In the genomic region with DNA sequence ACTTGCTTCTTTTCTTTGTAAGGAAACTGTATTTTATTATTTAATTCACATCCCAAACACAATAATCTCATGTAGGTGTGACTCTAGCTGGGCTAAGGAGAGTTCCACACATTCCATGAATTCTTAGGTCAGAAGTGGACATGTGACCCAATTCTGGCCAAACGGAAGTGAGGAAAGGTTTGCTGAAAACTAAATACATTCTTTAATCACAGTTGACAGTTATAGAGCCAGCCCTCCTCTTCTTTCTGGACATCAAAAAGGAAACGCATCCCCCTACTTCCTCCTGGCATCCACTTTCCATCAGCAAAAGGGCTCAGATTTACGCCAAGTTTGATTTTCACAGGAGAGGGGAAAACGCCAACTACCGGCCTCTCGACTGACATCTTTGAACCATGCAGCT, we compare ENCODE assay signal across 14 cellular contexts.
DNase-seq lines count a peak whose midpoint lies in the region; ATAC-seq, FAIRE-seq and TF ChIP-seq lines count a peak whose summit lies in the region.
"Had no signal": no experiment of that assay in that cellular context is flagged by ENCODE, and none has a peak within 500 bp of the region (broad histone marks: within the 10 kb centered on the region; RNA-seq: fewer than 3 reads in every experiment).

No MANE protein-coding gene starts in this region.

- H3F3A ChIP-seq in GM23338 (replicated peaks; ENCODE audit: low read depth): no peaks in the 10 kb centered on the region

- H2BK15ac ChIP-seq in H1 (ENCODE audit: low read length): no peak overlapping the region

- H3K9ac ChIP-seq in H1 (replicated peaks in 1 of 4; ENCODE audit: extremely low read depth in 1 of 4, low read depth in 3 of 4, low read length in 3 of 4): no peak overlapping the region
- H3K9ac ChIP-seq: BLaER1 treated with 17β-estradiol and CSF1 and Interleukin-3, amounts not matched to agents 10 nM and 100 nM had no signal

- H3K23ac ChIP-seq in H1 (ENCODE audit: insufficient read length): no peak overlapping the region

- H3K56ac ChIP-seq in H1 (replicated peaks; ENCODE audit: insufficient read length, low read depth, low read length): no peak overlapping the region

- H3K4me2 ChIP-seq in GM23338 (no peak overlapping the region), H1 (ENCODE audit: insufficient read depth in 1 of 2, low read depth in 2 of 2, low read length in 2 of 2) (no peak overlapping the region)
- H3K4me2 ChIP-seq: BLaER1 treated with 17β-estradiol and CSF1 and Interleukin-3, amounts not matched to agents 10 nM and 100 nM had no signal

- no peak overlapping the region for H3K27ac ChIP-seq in GM23338 (ENCODE audit: low read depth)
- H3K27ac ChIP-seq in H1 (ENCODE audit: low read depth, low read length): no peak overlapping the region
- H3K27ac ChIP-seq in left lung: no peak overlapping the region
- H3K27ac ChIP-seq: BLaER1 treated with 17β-estradiol and CSF1 and Interleukin-3, amounts not matched to agents 10 nM and 100 nM; HL-60 had no signal

- no peak overlapping the region for H4K5ac ChIP-seq in H1 (ENCODE audit: insufficient read length, low read depth, low read length)

- FAIRE-seq in H1 (lab: Jason Lieb, UNC): no peak
- FAIRE-seq in urothelium cell line (lab: Jason Lieb, UNC): no peak

- no peaks in the 10 kb centered on the region for H3K9me2 ChIP-seq in GM23338 (ENCODE audit: insufficient read depth)

- H3K36me3 Mint-ChIP-seq in GM23338 (ENCODE audit: low read depth): peaks cover 8% of the 10 kb centered on the region; the same call in 1 of the 3 replicates
- H3K36me3 Mint-ChIP-seq: CD4-positive, CD25-positive, alpha-beta regulatory T cell had no signal

- no peak overlapping the region for H2AK5ac ChIP-seq in H1 (ENCODE audit: low read depth, low read length)

- H3K4me3 ChIP-seq in GM23338: no peak overlapping the region
- H3K4me3 ChIP-seq in H1 (ENCODE audit: extremely low read depth in 1 of 4, insufficient read depth in 2 of 4, low read depth in 3 of 4, low read length in 4 of 4): no peak overlapping the region
- H3K4me3 ChIP-seq in left lung: no peak overlapping the region
- H3K4me3 ChIP-seq: BLaER1 treated with 17β-estradiol and CSF1 and Interleukin-3, amounts not matched to agents 10 nM and 100 nM had no signal

- no peak overlapping the region for H2AFZ ChIP-seq in GM23338
- no peak overlapping the region for H2AFZ ChIP-seq in H1 (ENCODE audit: low read length)

- no peaks in the 10 kb centered on the region for H3K23me2 ChIP-seq in H1 (ENCODE audit: low read depth, low read length)

- H3K14ac ChIP-seq in H1 (ENCODE audit: insufficient read length): no peak overlapping the region

- no peak for ATAC-seq in GM23338
- ATAC-seq in left lung: peak; percentile 41
- ATAC-seq in HG02798 (IDR thresholded peaks at IDR 0.05; ENCODE audit: poor library complexity, unreplicated experiment): no peak
- no peak for ATAC-seq in GM21528 (IDR thresholded peaks at IDR 0.05; ENCODE audit: low FRiP score, unreplicated experiment)

- peaks cover 5% of the 10 kb centered on the region for H3K27me3 Mint-ChIP-seq in GM23338 (ENCODE audit: insufficient read depth, low read depth, poor library complexity)

- no peak for TF ChIP-seq POLR2A in H1 (IDR thresholded peaks at IDR 0.05; ENCODE audit: control extremely low read depth in 1 of 2, low read depth in 2 of 2, low read length in 2 of 2)

- TF ChIP-seq EP300 in H1 (IDR thresholded peaks at IDR 0.05; ENCODE audit: borderline replicate concordance in 1 of 2, low read depth in 2 of 2, low read length in 2 of 2): no peak

- no peak overlapping the region for H2BK12ac ChIP-seq in H1 (ENCODE audit: low read depth, low read length)

- peaks cover 4% of the 10 kb centered on the region; the same call in 1 of the 3 replicates for H3K4me1 Mint-ChIP-seq in GM23338
- H3K4me1 Mint-ChIP-seq: CD4-positive, CD25-positive, alpha-beta regulatory T cell had no signal

- CTCF ChIA-PET in H1 (lab: Charles Lee; ENCODE audit: partially characterized antibody): interaction anchor here (0.7 to 2.3 kb wide), 7 partner anchors 89 to 829 kb away, joined by 3 to 8 read pairs (median 3); no protein-coding TSS in a partner anchor

- no peak overlapping the region for H4K8ac ChIP-seq in H1 (ENCODE audit: extremely low read depth, insufficient read depth, low read length)

- H3K4me3 Mint-ChIP-seq in GM23338: no peak overlapping the region
- H3K4me3 Mint-ChIP-seq: CD4-positive, CD25-positive, alpha-beta regulatory T cell; H9 had no signal

- no peak overlapping the region for H2BK120ac ChIP-seq in H1 (replicated peaks; ENCODE audit: low read depth, low read length)

- POLR2A ChIA-PET in H1 (lab: Charles Lee; ENCODE audit: partially characterized antibody): no interaction called here

- no peaks in the 10 kb centered on the region for H3K4me1 ChIP-seq in GM23338 (ENCODE audit: insufficient read depth)
- H3K4me1 ChIP-seq in H1 (replicated peaks in 1 of 4; ENCODE audit: control insufficient read depth in 3 of 4, insufficient read depth in 4 of 4, low read length in 3 of 4): no peaks in the 10 kb centered on the region
- no peaks in the 10 kb centered on the region for H3K4me1 ChIP-seq in left lung
- H3K4me1 ChIP-seq: BLaER1 treated with 17β-estradiol and CSF1 and Interleukin-3, amounts not matched to agents 10 nM and 100 nM had no signal

- no peaks in the 10 kb centered on the region for H3K79me1 ChIP-seq in H1 (ENCODE audit: low read depth, low read length)

- no peaks in the 10 kb centered on the region for H3K36me3 ChIP-seq in GM23338 (ENCODE audit: insufficient read depth)
- no peaks in the 10 kb centered on the region for H3K36me3 ChIP-seq in H1 (ENCODE audit: control insufficient read depth in 2 of 4, insufficient read depth in 4 of 4, low read length in 3 of 4)
- H3K36me3 ChIP-seq in left lung: no peaks in the 10 kb centered on the region
- H3K36me3 ChIP-seq: BLaER1 treated with 17β-estradiol and CSF1 and Interleukin-3, amounts not matched to agents 10 nM and 100 nM had no signal

- H4K20me1 ChIP-seq in GM23338 (replicated peaks; ENCODE audit: insufficient read depth) (no peaks in the 10 kb centered on the region), H1 (replicated peaks in 1 of 2; ENCODE audit: control insufficient read depth in 1 of 2, insufficient read depth in 2 of 2, low read length in 2 of 2) (no peaks in the 10 kb centered on the region)
- H4K20me1 ChIP-seq: BLaER1 treated with 17β-estradiol and CSF1 and Interleukin-3, amounts not matched to agents 10 nM and 100 nM had no signal

- H3K9me3 ChIP-seq in H1 (ENCODE audit: insufficient read depth in 2 of 2, low read depth in 1 of 2, low read length in 1 of 2): peaks cover 0 to 3% of the 10 kb centered on the region in 2 experiments; a peak in 1 of 4 replicates
- peaks cover 0 to 14% of the 10 kb centered on the region in 2 donors for H3K9me3 ChIP-seq in left lung
- H3K9me3 ChIP-seq: BLaER1 treated with 17β-estradiol and CSF1 and Interleukin-3, amounts not matched to agents 10 nM and 100 nM had no signal

- no peak overlapping the region for H4K91ac ChIP-seq in H1 (replicated peaks; ENCODE audit: insufficient read length, low read length)

- no peak overlapping the region for H3K4ac ChIP-seq in H1 (replicated peaks; ENCODE audit: insufficient read length, low read depth, low read length)

- H3K18ac ChIP-seq in H1 (ENCODE audit: extremely low read depth, low read length): no peak overlapping the region

- H3K27me3 ChIP-seq in GM23338 (ENCODE audit: insufficient read depth) (no peaks in the 10 kb centered on the region), H1 (replicated peaks in 1 of 4; ENCODE audit: control insufficient read depth in 3 of 4, extremely low read depth in 1 of 4, insufficient read depth in 3 of 4, low read length in 3 of 4) (no peaks in the 10 kb centered on the region), left lung (no peaks in the 10 kb centered on the region)
- H3K27me3 ChIP-seq: BLaER1 treated with 17β-estradiol and CSF1 and Interleukin-3, amounts not matched to agents 10 nM and 100 nM had no signal

- TF ChIP-seq CTCF in GM23338 (conservative IDR thresholded peaks at IDR 0.05; ENCODE audit: low read depth in 2 of 2): no peak
- no peak for TF ChIP-seq CTCF in H1 (IDR thresholded peaks at IDR 0.05; ENCODE audit: control extremely low read depth in 1 of 3, insufficient read depth in 1 of 3, low read depth in 1 of 3, low read length in 3 of 3)
- TF ChIP-seq CTCF in left lung (IDR thresholded peaks at IDR 0.05): no peak

- no peak overlapping the region for H3K27ac Mint-ChIP-seq in GM23338
- H3K27ac Mint-ChIP-seq: CD4-positive, CD25-positive, alpha-beta regulatory T cell; H9 had no signal

- WGBS in H1 (ENCODE audit: extremely low coverage in 1 of 2, insufficient coverage in 1 of 2, insufficient read length in 1 of 2, insufficient replicate concordance in 2 of 2, low coverage in 1 of 2, low lambda C conversion rate in 2 of 2, missing lambda C conversion rate in 1 of 2), 2 experiments: 83% methylated on average over 6 of the region's 6 CpGs; no CpG with 5 or more reads in 1 of the 2 experiments

- H2BK5ac ChIP-seq in H1 (ENCODE audit: low read depth, low read length): no peak overlapping the region

- no peak overlapping the region for H2BK20ac ChIP-seq in H1 (ENCODE audit: low read length)

- H3K9me3 Mint-ChIP-seq in GM23338: peaks cover 4% of the 10 kb centered on the region; the same call in 1 of the 3 replicates

- DNase-seq in GM23338 (ENCODE audit: low spot score): peak; percentile 24
- DNase-seq in H1 (ENCODE audit: low read depth in 1 of 2, low spot score in 2 of 2): no peak
- no peak for DNase-seq in left lung
- DNase-seq in urothelium cell line (ENCODE audit: low spot score): peak; percentile 27
- DNase-seq in putamen (ENCODE audit: low spot score): no peak
- DNase-seq: 8988T; ACHN; CD4-positive, CD25-positive, alpha-beta regulatory T cell; DMS53; H9 had no signal

- H3K79me2 ChIP-seq in GM23338 (replicated peaks; ENCODE audit: insufficient read depth) (no peaks in the 10 kb centered on the region), H1 (ENCODE audit: control insufficient read depth in 1 of 2, insufficient read depth in 2 of 2, low read length in 2 of 2) (no peaks in the 10 kb centered on the region)

- intact Hi-C loops in left lung (cut with DNase I): no loop called here

- no peak for TF ChIP-seq RAD21 in H1 (IDR thresholded peaks at IDR 0.05 in 1 of 2, conservative IDR thresholded peaks at IDR 0.05 in 1 of 2; ENCODE audit: low read depth in 2 of 2, low read length in 2 of 2)

TF ChIP-seq in H1, 55 proteins besides CTCF, POLR2A, EP300 and RAD21:
- TF ChIP-seq ASH2L (IDR thresholded peaks at IDR 0.05; ENCODE audit: low read length) (no peak), TEAD4 (IDR thresholded peaks at IDR 0.05; ENCODE audit: low read depth, low read length) (peak; percentile 61; the same call in 1 of the 2 replicates)

Comparison
In these comparisons a context has a peak if more than half of its experiments do, and no peak if none do; other contexts are left out.
1. DNase-seq: peak in GM23338 (single experiment) and urothelium cell line (single experiment); none in H1 (0 of 2), left lung (0 of 2) and putamen (single experiment).